1 cellular context compared by ENCODE assay signal in genomic region chr15:96049323-96049722, GRCh38.
TF ChIP-seq lines count a peak whose summit lies in the region.

No MANE protein-coding gene starts in this region.

TF ChIP-seq in IMR-90, 13 proteins besides CTCF, POLR2A, EP300 and RAD21 (continued from another document):
- TF ChIP-seq MAZ (IDR thresholded peaks at IDR 0.05; ENCODE audit: borderline replicate concordance, low read depth, low read length) (no peak), MAFK (IDR thresholded peaks at IDR 0.05; ENCODE audit: low read depth, low read length) (no peak), FOS (IDR thresholded peaks at IDR 0.05; ENCODE audit: low read depth, low read length) (no peak), RCOR1 (IDR thresholded peaks at IDR 0.05; ENCODE audit: insufficient replicate concordance, low read length) (no peak)
